In genomic region chr17:64163468-64163867, GRCh38 we compare ENCODE assay signal across 23 cellular contexts.
"Had no signal": no experiment of that assay in that cellular context is flagged by ENCODE, and none has a peak within 500 bp of the region (broad histone marks: within the 10 kb centered on the region; RNA-seq: fewer than 3 reads in every experiment).

No MANE protein-coding gene starts in this region.

- H3K27me3 ChIP-seq: dorsolateral prefrontal cortex, heart left ventricle, hepatocyte, left lung, neural progenitor cell, right atrium auricular region, spleen, suprapubic skin, transverse colon had no signal

- DNase-seq: cerebellar nuclear complex; dorsolateral prefrontal cortex; effector CD4-positive, alpha-beta T cell; endodermal cell; heart left ventricle; left cardiac atrium; left lung; mammary epithelial cell; mesendoderm; midbrain; naive thymus-derived CD4-positive, alpha-beta T cell; spleen; stimulated activated naive B cell treated with anti-CD40 and anti-IgM and Interleukin-4, amounts not matched to agents 10 μg/mL and 1 μg/mL and 100 μg/mL, for 72 hours; transverse colon had no signal

- H3K4me3 Mint-ChIP-seq: endodermal cell; naive thymus-derived CD4-positive, alpha-beta T cell; nephron; neural progenitor cell; stimulated activated naive B cell treated with anti-CD40 and anti-IgM and Interleukin-4, amounts not matched to agents 10 μg/mL and 1 μg/mL and 100 μg/mL, for 72 hours; stimulated activated naive CD8-positive, alpha-beta T cell treated with anti-CD3 and anti-CD28 coated beads, Interleukin-15, Interleukin-2, amounts not matched to agents 100 ng/mL and 50 ng/mL, for 24 hours had no signal

- H3K4me1 Mint-ChIP-seq: naive thymus-derived CD4-positive, alpha-beta T cell had no signal

- H3K27me3 Mint-ChIP-seq: naive thymus-derived CD4-positive, alpha-beta T cell; progenitor cell of endocrine pancreas; stimulated activated naive B cell treated with anti-CD40 and anti-IgM and Interleukin-4, amounts not matched to agents 10 μg/mL and 1 μg/mL and 100 μg/mL, for 72 hours; stimulated activated naive CD8-positive, alpha-beta T cell treated with anti-CD3 and anti-CD28 coated beads, Interleukin-15, Interleukin-2, amounts not matched to agents 100 ng/mL and 50 ng/mL, for 24 hours had no signal

- H3K36me3 ChIP-seq: neural progenitor cell, right atrium auricular region had no signal

- H3K4me1 ChIP-seq: left lung, transverse colon had no signal

- ATAC-seq: heart left ventricle; left cardiac atrium; left lung; naive thymus-derived CD4-positive, alpha-beta T cell; stimulated activated naive B cell treated with anti-CD40 and anti-IgM and Interleukin-4, amounts not matched to agents 10 μg/mL and 1 μg/mL and 100 μg/mL, for 72 hours had no signal

- H3K27ac Mint-ChIP-seq: endodermal cell; naive thymus-derived CD4-positive, alpha-beta T cell; nephron; neural progenitor cell; progenitor cell of endocrine pancreas; stimulated activated naive B cell treated with anti-CD40 and anti-IgM and Interleukin-4, amounts not matched to agents 10 μg/mL and 1 μg/mL and 100 μg/mL, for 72 hours; stimulated activated naive CD8-positive, alpha-beta T cell treated with anti-CD3 and anti-CD28 coated beads, Interleukin-15, Interleukin-2, amounts not matched to agents 100 ng/mL and 50 ng/mL, for 24 hours had no signal

- H3K9me3 ChIP-seq: heart left ventricle, left lung, right atrium auricular region, spleen, suprapubic skin, transverse colon had no signal

- H3K4me3 ChIP-seq: dorsolateral prefrontal cortex, heart left ventricle, hepatocyte, left lung, neural progenitor cell, right atrium auricular region, skin epidermis, spleen, suprapubic skin, transverse colon had no signal

- H3K27ac ChIP-seq: heart left ventricle, hepatocyte, left lung, neural progenitor cell, parathyroid adenoma, right atrium auricular region, spleen, suprapubic skin, transverse colon had no signal

- H3K9me3 Mint-ChIP-seq: endodermal cell; naive thymus-derived CD4-positive, alpha-beta T cell; nephron; neural progenitor cell; stimulated activated naive B cell treated with anti-CD40 and anti-IgM and Interleukin-4, amounts not matched to agents 10 μg/mL and 1 μg/mL and 100 μg/mL, for 72 hours; stimulated activated naive CD8-positive, alpha-beta T cell treated with anti-CD3 and anti-CD28 coated beads, Interleukin-15, Interleukin-2, amounts not matched to agents 100 ng/mL and 50 ng/mL, for 24 hours had no signal
